In the genomic region with DNA sequence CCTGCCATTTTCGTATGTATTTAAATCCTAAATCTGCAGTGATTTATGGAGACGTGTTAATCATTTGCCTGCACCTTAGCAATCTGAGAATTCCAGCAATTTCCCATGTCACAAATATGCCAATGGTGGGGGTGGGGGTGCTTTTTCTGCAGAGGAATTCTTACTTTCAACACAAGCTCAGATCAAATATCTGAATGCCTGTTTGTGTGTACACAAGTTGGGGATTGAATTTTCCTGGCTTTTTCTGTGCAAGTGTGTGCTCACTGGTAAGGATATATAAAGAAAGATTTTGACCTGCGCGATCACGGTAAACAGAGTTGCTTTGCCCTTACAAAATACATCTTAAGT, we compare ENCODE assay signal across 17 cellular contexts.
DNase-seq lines count a peak whose midpoint lies in the region; ATAC-seq, FAIRE-seq and TF ChIP-seq lines count a peak whose summit lies in the region.
"Had no signal": no experiment of that assay in that cellular context is flagged by ENCODE, and none has a peak within 500 bp of the region (broad histone marks: within the 10 kb centered on the region; RNA-seq: fewer than 3 reads in every experiment).

No MANE protein-coding gene starts in this region.

- no peak for FAIRE-seq in kidney (lab: Jason Lieb, UNC)
- no peak for FAIRE-seq in pancreas (lab: Jason Lieb, UNC)
- FAIRE-seq: A204.1, GM12892 had no signal

- 25 to 29% methylated on average over 5 of the region's 5 CpGs for WGBS in pancreas, 2 donors

- H3K4me3 ChIP-seq in kidney (ENCODE audit: low read length in 2 of 2): peak overlapping the region; percentile 23 to 40
- no peak overlapping the region for H3K4me3 ChIP-seq in pancreas
- H3K4me3 ChIP-seq: BLaER1 treated with 17β-estradiol and CSF1 and Interleukin-3, amounts not matched to agents 10 nM and 100 nM had no signal

- TF ChIP-seq CTCF in 22Rv1 (IDR thresholded peaks at IDR 0.05): no peak
- no peak for TF ChIP-seq CTCF in kidney (IDR thresholded peaks at IDR 0.05; ENCODE audit: borderline replicate concordance, extremely low read depth, insufficient read depth)
- TF ChIP-seq CTCF in pancreas (IDR thresholded peaks at IDR 0.05): no peak

- H3K4me1 ChIP-seq in kidney (ENCODE audit: control insufficient read depth in 1 of 2, insufficient read depth in 1 of 2, low read depth in 1 of 2, low read length in 2 of 2) (peaks cover 0 to 3% of the 10 kb centered on the region in 2 donors), pancreas (peaks cover 0 to 4% (median 0%) of the 10 kb centered on the region in 3 donors)

- H3K27ac ChIP-seq in 22Rv1: peak overlapping the region; percentile 67
- H3K27ac ChIP-seq in kidney (ENCODE audit: low read depth in 2 of 2, low read length in 2 of 2): no peak overlapping the region
- no peak overlapping the region for H3K27ac ChIP-seq in pancreas
- H3K27ac ChIP-seq: BLaER1 treated with 17β-estradiol and CSF1 and Interleukin-3, amounts not matched to agents 10 nM and 100 nM had no signal

- H3K9ac ChIP-seq in kidney (ENCODE audit: low read length in 2 of 2): no peak overlapping the region
- H3K9ac ChIP-seq: BLaER1 treated with 17β-estradiol and CSF1 and Interleukin-3, amounts not matched to agents 10 nM and 100 nM had no signal

- peak in 3 of 4 donors; percentile 25 to 76 (median 69) for ATAC-seq in pancreas
- no peak for ATAC-seq in HG03378 (IDR thresholded peaks at IDR 0.05; ENCODE audit: unreplicated experiment)

- intact Hi-C loops in kidney (cut with DNase I): no loop called here
- intact Hi-C loops in pancreas (cut with DNase I): no loop called here

- no peaks in the 10 kb centered on the region for H3K27me3 ChIP-seq in pancreas
- H3K27me3 ChIP-seq: BLaER1 treated with 17β-estradiol and CSF1 and Interleukin-3, amounts not matched to agents 10 nM and 100 nM had no signal

- H3K36me3 ChIP-seq in kidney (ENCODE audit: control insufficient read depth in 1 of 2, insufficient read depth in 2 of 2, low read length in 2 of 2): no peaks in the 10 kb centered on the region
- H3K36me3 ChIP-seq in pancreas: no peaks in the 10 kb centered on the region
- H3K36me3 ChIP-seq: BLaER1 treated with 17β-estradiol and CSF1 and Interleukin-3, amounts not matched to agents 10 nM and 100 nM had no signal

- no peaks in the 10 kb centered on the region for H3K9me3 ChIP-seq in kidney (ENCODE audit: control insufficient read depth in 1 of 2, low read length in 2 of 2)
- H3K9me3 ChIP-seq in pancreas: no peaks in the 10 kb centered on the region

- DNase-seq in HuH-7 (ENCODE audit: low spot score) (peak; percentile 14), kidney (no peak), pancreas (peak in 1 of 6 donors; percentile 22), occipital lobe (lab: John Stamatoyannopoulos, UW) (no peak), NCI-H1930 (lab: John Stamatoyannopoulos, UW) (no peak), RPMI8226 (no peak)
- DNase-seq: CD8-positive, alpha-beta memory T cell; DMS 273 treated with DMSO at 0.1 percent for 48 hours; GOT3; Kasumi-1; NCI-H187 treated with DMSO at 0.1 percent for 48 hours; NCI-H526 treated with DMSO at 0.1 percent for 48 hours had no signal

Comparison
In these comparisons a context has a peak if more than half of its experiments do, and no peak if none do; other contexts are left out.
1. H3K4me3 ChIP-seq: peak in kidney (2 of 2); none in pancreas (0 of 4).